8 cellular contexts compared by ENCODE assay signal in the genomic region with DNA sequence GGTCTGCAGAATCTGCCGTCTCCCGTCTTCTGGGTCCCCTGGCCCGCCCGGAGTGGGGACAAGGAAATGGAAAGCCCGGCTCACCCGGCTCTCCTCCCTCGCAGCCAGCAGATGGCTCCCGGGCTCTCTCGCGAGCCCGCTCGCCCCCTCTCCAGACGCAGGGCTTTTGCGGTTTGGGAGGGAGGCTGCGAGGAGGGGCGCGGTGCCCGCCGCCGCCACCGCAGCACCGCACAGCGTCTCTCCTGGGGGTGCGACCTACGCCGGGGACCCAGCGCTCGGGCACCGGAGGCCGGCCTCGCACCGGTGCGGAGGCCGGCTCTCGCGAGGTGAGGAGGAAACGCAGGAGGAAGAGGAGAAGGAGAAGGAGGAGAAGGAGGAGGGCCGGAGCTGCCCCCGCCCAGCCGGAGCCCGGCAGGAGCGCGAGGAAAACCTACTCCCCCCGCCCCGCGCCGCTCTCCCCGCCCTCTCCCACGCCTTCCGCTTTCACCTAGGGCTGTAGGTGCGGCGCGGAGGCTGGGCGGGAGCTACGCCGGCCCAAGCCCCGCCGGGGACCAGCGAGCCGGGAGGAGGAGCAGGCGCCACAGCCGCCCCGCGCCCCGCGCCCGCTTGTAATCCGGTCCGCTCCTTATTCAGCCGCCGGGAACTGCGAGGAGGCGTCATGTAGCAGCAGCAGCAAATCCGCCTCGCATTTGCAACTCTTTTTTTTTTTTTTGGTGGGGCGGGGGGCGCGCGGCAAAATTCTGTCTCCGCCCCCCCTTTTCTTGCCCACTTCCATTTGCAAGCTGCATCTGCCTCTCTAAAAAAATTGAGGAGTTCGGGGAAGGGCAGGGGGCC. TPM values are rescaled to one million over a fixed set of nuclear protein-coding genes. Genes with fewer than 3 reads are reported as not detected.
DNase-seq lines count a peak whose midpoint lies in the region; ATAC-seq lines count a peak whose summit lies in the region.

A gene (plus strand): TSS at position 461 of the 834 bp plus-strand sequence. CDS start 422 bp downstream, outside the sequence.

- H3K27me3 ChIP-seq in CD4-positive, CD25-positive, alpha-beta regulatory T cell (ENCODE audit: control insufficient read depth, insufficient read depth, low read length) = peaks cover 5% of the 10 kb centered on the region

- peak within 1 kb of the TSS; percentile 28 for H3K27ac ChIP-seq in CD4-positive, CD25-positive, alpha-beta regulatory T cell (ENCODE audit: insufficient read depth, low read length, poor library complexity, severe bottlenecking)

- no peaks in the 10 kb centered on the region for H3K36me3 Mint-ChIP-seq in CD4-positive, CD25-positive, alpha-beta regulatory T cell
- no peaks in the 10 kb centered on the region for H3K36me3 Mint-ChIP-seq in activated CD8-positive, alpha-beta T cell treated with anti-CD3 and anti-CD28 coated beads, Interleukin-2, amount 10 ng/mL, durations not matched to agents 7 days and 5 days (ENCODE audit: low read depth)
- H3K36me3 Mint-ChIP-seq in memory B cell = no peaks in the 10 kb centered on the region

- ATAC-seq in CD4-positive, CD25-positive, alpha-beta regulatory T cell (ENCODE audit: low read depth in 2 of 2) = peak; percentile 68
- ATAC-seq in GM19372 (IDR thresholded peaks at IDR 0.05; ENCODE audit: low read depth, unreplicated experiment) (peak; percentile 65), HG03520 (IDR thresholded peaks at IDR 0.05; ENCODE audit: unreplicated experiment) (peak; percentile 61), memory B cell (ENCODE audit: low read depth) (peak; percentile 79)
- ATAC-seq in activated CD8-positive, alpha-beta T cell treated with anti-CD3 and anti-CD28 coated beads, Interleukin-2, amount 10 ng/mL, durations not matched to agents 7 days and 5 days = peak; percentile 91

- CTCF ChIA-PET in activated CD8-positive, alpha-beta T cell treated with anti-CD3 and anti-CD28 coated beads, Interleukin-2, amount 10 ng/mL, durations not matched to agents 7 days and 5 days (lab: Charles Lee) = interaction anchor here (0.6 to 6.6 kb wide), 51 partner anchors 8 to 665 kb away, joined by 3 to 233 read pairs (median 5); no protein-coding TSS in a partner anchor

- H3K27me3 Mint-ChIP-seq in CD4-positive, CD25-positive, alpha-beta regulatory T cell = peaks cover 26% of the 10 kb centered on the region
- H3K27me3 Mint-ChIP-seq in activated CD8-positive, alpha-beta T cell treated with anti-CD3 and anti-CD28 coated beads, Interleukin-2, amount 10 ng/mL, durations not matched to agents 7 days and 5 days (ENCODE audit: low read depth) = peaks cover 6% of the 10 kb centered on the region
- peaks cover 4% of the 10 kb centered on the region for H3K27me3 Mint-ChIP-seq in memory B cell

- H3K9me3 Mint-ChIP-seq in CD4-positive, CD25-positive, alpha-beta regulatory T cell = peaks cover 0 to 2% (median 0%) of the 10 kb centered on the region in 7 donors
- no peaks in the 10 kb centered on the region for H3K9me3 Mint-ChIP-seq in activated CD8-positive, alpha-beta T cell treated with anti-CD3 and anti-CD28 coated beads, Interleukin-2, amount 10 ng/mL, durations not matched to agents 7 days and 5 days (ENCODE audit: insufficient read depth)
- H3K9me3 Mint-ChIP-seq in memory B cell = no peaks in the 10 kb centered on the region

- POLR2A ChIA-PET in activated CD8-positive, alpha-beta T cell treated with anti-CD3 and anti-CD28 coated beads, Interleukin-2, amount 10 ng/mL, durations not matched to agents 7 days and 5 days (lab: Charles Lee) = interaction anchor here (0.6 to 1.8 kb wide), 6 partner anchors 14 to 919 kb away, joined by 3 to 7 read pairs (median 4); no protein-coding TSS in a partner anchor

- H3K4me3 Mint-ChIP-seq in CD4-positive, CD25-positive, alpha-beta regulatory T cell = peak within 1 kb of the TSS; percentile 85 to 95 (median 92)
- H3K4me3 Mint-ChIP-seq in activated CD8-positive, alpha-beta T cell treated with anti-CD3 and anti-CD28 coated beads, Interleukin-2, amount 10 ng/mL, durations not matched to agents 7 days and 5 days = peak within 1 kb of the TSS; percentile 76
- peak within 1 kb of the TSS; percentile 89 for H3K4me3 Mint-ChIP-seq in memory B cell

- H3K9me3 ChIP-seq in CD4-positive, CD25-positive, alpha-beta regulatory T cell (ENCODE audit: control insufficient read depth in 2 of 2, low read length in 2 of 2) = no peaks in the 10 kb centered on the region

- no peaks in the 10 kb centered on the region for H3K36me3 ChIP-seq in CD4-positive, CD25-positive, alpha-beta regulatory T cell (ENCODE audit: control insufficient read depth, insufficient read depth, low read length)

- H3K27ac Mint-ChIP-seq in CD4-positive, CD25-positive, alpha-beta regulatory T cell = peak within 1 kb of the TSS in 2 of 3 donors; percentile 86 to 88
- peak within 1 kb of the TSS; percentile 48 for H3K27ac Mint-ChIP-seq in activated CD8-positive, alpha-beta T cell treated with anti-CD3 and anti-CD28 coated beads, Interleukin-2, amount 10 ng/mL, durations not matched to agents 7 days and 5 days
- H3K27ac Mint-ChIP-seq in memory B cell = peak within 1 kb of the TSS; percentile 45

- H3K4me1 Mint-ChIP-seq in CD4-positive, CD25-positive, alpha-beta regulatory T cell = peaks cover 4 to 25% (median 14%) of the 10 kb centered on the region in 4 donors
- H3K4me1 Mint-ChIP-seq in activated CD8-positive, alpha-beta T cell treated with anti-CD3 and anti-CD28 coated beads, Interleukin-2, amount 10 ng/mL, durations not matched to agents 7 days and 5 days (ENCODE audit: low read depth) = peaks cover 20% of the 10 kb centered on the region
- H3K4me1 Mint-ChIP-seq in memory B cell = peaks cover 21% of the 10 kb centered on the region

- DNase-seq in CD4-positive, CD25-positive, alpha-beta regulatory T cell = peak; percentile 57 to 74 (median 59)
- DNase-seq in NCI-H748 treated with DMSO at 0.1 percent for 48 hours (lab: John Stamatoyannopoulos, UW) = peak; percentile 90
- DNase-seq in activated CD8-positive, alpha-beta T cell treated with anti-CD3 and anti-CD28 coated beads, Interleukin-2, amount 10 ng/mL, durations not matched to agents 7 days and 5 days = peak; percentile 82
- peak; percentile 65 for DNase-seq in effector CD8-positive, alpha-beta T cell (lab: John Stamatoyannopoulos, UW)
- peak; percentile 29 to 41 for DNase-seq in memory B cell (ENCODE audit: low spot score in 2 of 2)
- peak; percentile 36 for DNase-seq in stimulated activated CD8-positive, alpha-beta memory T cell treated with anti-CD3 and anti-CD28 coated beads, Interleukin-12 subunit alpha, Interleukin-12 subunit beta, amount 100 ng/mL, for 1 hour (ENCODE audit: low read depth)

- peaks cover 18% of the 10 kb centered on the region for H3K4me1 ChIP-seq in CD4-positive, CD25-positive, alpha-beta regulatory T cell (ENCODE audit: control insufficient read depth, insufficient read depth, low read length, poor library complexity, severe bottlenecking)

- H3K4me3 ChIP-seq in CD4-positive, CD25-positive, alpha-beta regulatory T cell (ENCODE audit: low read depth, low read length) = peak within 1 kb of the TSS; percentile 84

RNA-seq across cellular contexts. Expression of the gene that starts here (rescaled TPM):
- 3.0 TPM for total RNA-seq in CD4-positive, CD25-positive, alpha-beta regulatory T cell
- polyA plus RNA-seq in CD4-positive, CD25-positive, alpha-beta regulatory T cell = 1 to 10 TPM in 1 of 4 donors, under 1 TPM in 3; 0.36 to 1.8 (median 0.45) TPM
- total RNA-seq in activated CD8-positive, alpha-beta T cell treated with anti-CD3 and anti-CD28 coated beads, Interleukin-2, amount 10 ng/mL, durations not matched to agents 7 days and 5 days = 1 to 10 TPM; 4.6 to 4.8 TPM

Comparison
In these comparisons a context has a peak if more than half of its experiments do, and no peak if none do; other contexts are left out.
1. Peak in every context shown above with its lines: DNase-seq, ATAC-seq, H3K4me3 ChIP-seq and H3K27ac ChIP-seq.
2. DNase-seq: peak in every context shown above with its lines; median percentile 90 in NCI-H748 treated with DMSO at 0.1 percent for 48 hours; 82 in activated CD8-positive, alpha-beta T cell treated with anti-CD3 and anti-CD28 coated beads, Interleukin-2, amount 10 ng/mL, durations not matched to agents 7 days and 5 days; 65 in effector CD8-positive, alpha-beta T cell; 59 in CD4-positive, CD25-positive, alpha-beta regulatory T cell; 36 in stimulated activated CD8-positive, alpha-beta memory T cell treated with anti-CD3 and anti-CD28 coated beads, Interleukin-12 subunit alpha, Interleukin-12 subunit beta, amount 100 ng/mL, for 1 hour; 35 in memory B cell.